In the genomic region with DNA sequence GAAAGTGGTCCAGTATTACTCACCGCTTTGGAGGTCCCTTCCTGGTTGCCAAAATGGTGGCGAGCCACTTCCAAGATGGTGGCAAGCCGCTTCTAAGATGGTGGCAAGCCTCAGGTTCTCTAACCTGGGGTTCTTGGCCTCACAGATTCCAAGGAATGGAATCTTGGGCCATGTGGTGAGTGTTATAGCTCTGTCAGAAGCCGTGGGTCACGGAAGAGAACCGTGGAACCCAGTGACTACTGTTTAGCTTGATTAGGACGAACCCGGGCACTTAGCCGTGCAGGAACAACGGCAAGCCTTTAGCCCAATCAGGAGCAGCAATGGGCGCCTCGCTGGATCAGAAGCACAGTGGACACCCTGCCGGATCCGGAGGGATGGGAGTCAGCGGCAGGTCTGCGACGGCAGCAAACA, we compare ENCODE assay signal across 19 cellular contexts.
DNase-seq lines count a peak whose midpoint lies in the region; ATAC-seq, FAIRE-seq and TF ChIP-seq lines count a peak whose summit lies in the region.
"Had no signal": no experiment of that assay in that cellular context is flagged by ENCODE, and none has a peak within 500 bp of the region (broad histone marks: within the 10 kb centered on the region; RNA-seq: fewer than 3 reads in every experiment).

No MANE protein-coding gene starts in this region.

- POLR2A ChIA-PET in PC-3 (lab: Charles Lee; ENCODE audit: unreplicated experiment) = no interaction called here

- H3K4me1 ChIP-seq in PC-3 (ENCODE audit: insufficient read depth, low read length) = peaks cover 15% of the 10 kb centered on the region
- H3K4me1 ChIP-seq: Peyer's patch, SJCRH30 had no signal

- peak overlapping the region; percentile 75 for H3K27ac ChIP-seq in PC-3 (ENCODE audit: low read length)
- H3K27ac ChIP-seq: GM23248, Peyer's patch, SJCRH30 had no signal

- H3F3A ChIP-seq in PC-3 (ENCODE audit: low read length, unreplicated experiment) = no peaks in the 10 kb centered on the region

- FAIRE-seq in GM19239 (lab: Jason Lieb, UNC) = no peak
- FAIRE-seq: GM12891 had no signal

- no peak for TF ChIP-seq CTCF in PC-3 (conservative IDR thresholded peaks at IDR 0.05; ENCODE audit: low read depth, low read length)

- intact Hi-C loops in PC-3 (cut with micrococcal nuclease) = no loop called here

- CTCF ChIA-PET in PC-3 (lab: Charles Lee) = no interaction called here

- peak overlapping the region; percentile 74 for H3K4me3 ChIP-seq in PC-3 (ENCODE audit: low read length)
- H3K4me3 ChIP-seq: GM23248, Peyer's patch, SJCRH30 had no signal

- DNase-seq in NCI-H146 (lab: John Stamatoyannopoulos, UW) = peak; percentile 39
- no peak for DNase-seq in NCI-H146 treated with DMSO at 0.1 percent for 48 hours (lab: John Stamatoyannopoulos, UW; ENCODE audit: unreplicated experiment)
- peak; percentile 7 for DNase-seq in M059J (ENCODE audit: low read depth)
- peak; percentile 29 for DNase-seq in PC-3
- no peak for DNase-seq in stimulated activated CD8-positive, alpha-beta memory T cell treated with anti-CD3 and anti-CD28 coated beads, Interleukin-4, amount 100 ng/mL, for 48 hours
- DNase-seq in stimulated activated CD4-positive, alpha-beta T cell treated with anti-CD3 and anti-CD28 coated beads, Interleukin-15, amount 100 ng/mL, for 24 hours = no peak
- no peak for DNase-seq in GM19239 (ENCODE audit: insufficient read length, low spot score)
- DNase-seq: 8988T; DMS79; GM23248; NCI-H1092; NCI-H187; NCI-H2107; NCI-H69; NK-92 treated with Interleukin-12 subunit alpha and Interleukin-12 subunit beta, amount 100 ng/mL, for 24 hours; Peyer's patch; SJCRH30; T-helper 1 cell had no signal

- H3K4me2 ChIP-seq in PC-3 (ENCODE audit: low read length) = peak overlapping the region; percentile 85

- no peaks in the 10 kb centered on the region for H4K20me1 ChIP-seq in PC-3 (ENCODE audit: low read length)

- H2AFZ ChIP-seq in PC-3 (ENCODE audit: low read length) = peak overlapping the region; percentile 94
- H2AFZ ChIP-seq: GM23248 had no signal

- no peaks in the 10 kb centered on the region for H3K27me3 ChIP-seq in PC-3 (ENCODE audit: low read length)
- H3K27me3 ChIP-seq: Peyer's patch, SJCRH30 had no signal

- H3K79me2 ChIP-seq in PC-3 (ENCODE audit: low read length) = peaks cover 23% of the 10 kb centered on the region

- no peaks in the 10 kb centered on the region for H3K9me3 ChIP-seq in PC-3 (ENCODE audit: low read length)
- H3K9me3 ChIP-seq: Peyer's patch, SJCRH30 had no signal

- peak; percentile 52 for ATAC-seq in PC-3

- H3K9me2 ChIP-seq in PC-3 (replicated peaks; ENCODE audit: low read length) = no peaks in the 10 kb centered on the region

- no peaks in the 10 kb centered on the region for H3K36me3 ChIP-seq in PC-3 (ENCODE audit: low read depth, low read length)
- H3K36me3 ChIP-seq: Peyer's patch, SJCRH30 had no signal

- peak overlapping the region; percentile 74 for H3K9ac ChIP-seq in PC-3 (ENCODE audit: low read length)
- H3K9ac ChIP-seq: GM23248 had no signal

- BruUV-seq in PC-3 (replicated peaks; lab: Mats Ljungman, UMichigan) = TSS peak; percentile 64

Comparison
In these comparisons a context has a peak if more than half of its experiments do, and no peak if none do; other contexts are left out.
1. DNase-seq: peak in NCI-H146 (single experiment), M059J (single experiment) and PC-3 (single experiment); none in NCI-H146 treated with DMSO at 0.1 percent for 48 hours (single experiment), stimulated activated CD8-positive, alpha-beta memory T cell treated with anti-CD3 and anti-CD28 coated beads, Interleukin-4, amount 100 ng/mL, for 48 hours (single experiment), stimulated activated CD4-positive, alpha-beta T cell treated with anti-CD3 and anti-CD28 coated beads, Interleukin-15, amount 100 ng/mL, for 24 hours (single experiment) and GM19239 (single experiment).